In genomic region chr15:51160484-51160883, GRCh38 we compare ENCODE assay signal across 15 cellular contexts.
"Had no signal": no experiment of that assay in that cellular context is flagged by ENCODE, and none has a peak within 500 bp of the region (broad histone marks: within the 10 kb centered on the region; RNA-seq: fewer than 3 reads in every experiment).

No MANE protein-coding gene starts in this region.

- H3K27me3 ChIP-seq: right lobe of liver had no signal

- H3K4me3 ChIP-seq: body of pancreas, prostate gland, right lobe of liver had no signal

- H3K9me3 ChIP-seq: body of pancreas, prostate gland, right lobe of liver had no signal

- H3K27ac Mint-ChIP-seq: activated CD4-positive, alpha-beta T cell treated with anti-CD3 and anti-CD28 coated beads, Interleukin-2, amount 10 ng/mL, durations not matched to agents 7 days and 5 days; dendritic cell treated with granulocyte-macrophage colony-stimulating factor and Interleukin-4, amounts not matched to agents 40 ng/mL and 50 ng/mL, for 4 days; stimulated activated memory B cell treated with anti-CD40 and anti-IgM and Interleukin-4, amounts not matched to agents 10 μg/mL and 1 μg/mL and 100 μg/mL, for 72 hours had no signal

- H3K36me3 ChIP-seq: prostate gland, right lobe of liver had no signal

- DNase-seq: activated CD4-positive, alpha-beta T cell treated with anti-CD3 and anti-CD28 coated beads, Interleukin-2, amount 10 ng/mL, durations not matched to agents 7 days and 5 days; activated CD4-positive, CD25-positive, alpha-beta regulatory T cell; activated CD8-positive, alpha-beta memory T cell treated with anti-CD3 and anti-CD28 coated beads for 24 hours; activated naive CD4-positive, alpha-beta T cell treated with Interleukin-2 at 50 U/mL for 16 hours; body of pancreas; erythroblast; kidney; left ventricle myocardium superior; mesendoderm; naive B cell; right lobe of liver; T-helper 2 cell had no signal

- H3K27ac ChIP-seq: body of pancreas, prostate gland, right lobe of liver had no signal

- H3K36me3 Mint-ChIP-seq: naive B cell; stimulated activated memory B cell treated with anti-CD40 and anti-IgM and Interleukin-4, amounts not matched to agents 10 μg/mL and 1 μg/mL and 100 μg/mL, for 72 hours had no signal

- ATAC-seq: body of pancreas; left ventricle myocardium superior; right lobe of liver; stimulated activated memory B cell treated with anti-CD40 and anti-IgM and Interleukin-4, amounts not matched to agents 10 μg/mL and 1 μg/mL and 100 μg/mL, for 72 hours had no signal

- H3K4me1 ChIP-seq: body of pancreas, prostate gland, right lobe of liver had no signal

- H3K4me3 Mint-ChIP-seq: activated CD4-positive, alpha-beta T cell treated with anti-CD3 and anti-CD28 coated beads, Interleukin-2, amount 10 ng/mL, durations not matched to agents 7 days and 5 days; dendritic cell treated with granulocyte-macrophage colony-stimulating factor and Interleukin-4, amounts not matched to agents 40 ng/mL and 50 ng/mL, for 4 days; naive B cell; stimulated activated memory B cell treated with anti-CD40 and anti-IgM and Interleukin-4, amounts not matched to agents 10 μg/mL and 1 μg/mL and 100 μg/mL, for 72 hours had no signal

- H3K9me3 Mint-ChIP-seq: activated CD4-positive, alpha-beta T cell treated with anti-CD3 and anti-CD28 coated beads, Interleukin-2, amount 10 ng/mL, durations not matched to agents 7 days and 5 days; dendritic cell treated with granulocyte-macrophage colony-stimulating factor and Interleukin-4, amounts not matched to agents 40 ng/mL and 50 ng/mL, for 4 days; naive B cell; stimulated activated memory B cell treated with anti-CD40 and anti-IgM and Interleukin-4, amounts not matched to agents 10 μg/mL and 1 μg/mL and 100 μg/mL, for 72 hours had no signal

- H3K4me1 Mint-ChIP-seq: stimulated activated memory B cell treated with anti-CD40 and anti-IgM and Interleukin-4, amounts not matched to agents 10 μg/mL and 1 μg/mL and 100 μg/mL, for 72 hours had no signal
